Comparison of ENCODE assay signal across 31 cellular contexts in the genomic region with DNA sequence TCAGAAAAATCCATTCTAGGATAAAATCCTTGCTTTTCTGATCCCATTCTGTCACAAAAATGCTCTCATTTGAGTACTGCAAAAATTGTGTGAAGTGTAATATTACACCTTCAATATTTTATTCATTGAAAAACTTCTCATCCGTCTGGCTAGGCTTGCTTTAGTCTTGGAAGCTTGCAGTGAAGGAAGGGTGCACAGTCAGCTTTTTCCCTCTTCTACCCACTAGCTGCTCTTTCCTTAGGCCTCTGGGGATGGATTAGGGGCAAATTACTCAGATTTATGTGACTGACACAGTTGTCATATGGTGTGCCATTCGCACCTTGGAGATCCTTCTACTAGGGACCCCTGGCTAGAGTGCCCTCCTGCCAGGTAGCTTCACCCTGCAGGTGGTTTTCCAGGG. TPM values are rescaled to one million over a fixed set of nuclear protein-coding genes. Genes with fewer than 3 reads are reported as not detected.
DNase-seq lines count a peak whose midpoint lies in the region; ATAC-seq, FAIRE-seq and TF ChIP-seq lines count a peak whose summit lies in the region.
"Had no signal": no experiment of that assay in that cellular context is flagged by ENCODE, and none has a peak within 500 bp of the region (broad histone marks: within the 10 kb centered on the region; RNA-seq: fewer than 3 reads in every experiment).

No MANE protein-coding gene starts in this region.

- no peaks in the 10 kb centered on the region for H3K27me3 ChIP-seq in esophagus muscularis mucosa
- H3K27me3 ChIP-seq: BE2C, BLaER1 had no signal

- intact Hi-C loops in esophagus muscularis mucosa (cut with DNase I) (no loop called here), Right ventricle myocardium inferior (cut with DNase I) (no loop called here)

- ATAC-seq in A549 (no peak), HG02885 (IDR thresholded peaks at IDR 0.05; ENCODE audit: poor library complexity, unreplicated experiment) (no peak), Right ventricle myocardium inferior (no peak)
- ATAC-seq: GM12878 had no signal

- no peak overlapping the region for H3K4me2 ChIP-seq in A549
- H3K4me2 ChIP-seq: BLaER1 had no signal

- WGBS in A549 (ENCODE audit: missing lambda C conversion rate), result 87% methylated on average over 2 of the region's 2 CpGs
- WGBS in esophagus muscularis mucosa, result 89% methylated on average over 2 of the region's 2 CpGs

- no peak for TF ChIP-seq CTCF in A549 (IDR thresholded peaks at IDR 0.05)
- no peak for TF ChIP-seq CTCF in esophagus muscularis mucosa (IDR thresholded peaks at IDR 0.05)

- no peak for TF ChIP-seq EP300 in A549 (IDR thresholded peaks at IDR 0.05)
- TF ChIP-seq EP300 in esophagus muscularis mucosa (IDR thresholded peaks at IDR 0.05), result no peak

- H3K9me3 ChIP-seq in A549 (peaks cover 9% of the 10 kb centered on the region; the same call in 2 of the 3 replicates), esophagus muscularis mucosa (peaks cover 0 to 6% (median 0%) of the 10 kb centered on the region in 4 donors)
- H3K9me3 ChIP-seq: BE2C, BLaER1 had no signal

- POLR2A ChIA-PET in A549 (lab: Yijun Ruan, JAX), result no interaction called here

- peak; percentile 9 for DNase-seq in NCI-H82 (lab: John Stamatoyannopoulos, UW)
- DNase-seq in NCI-H82 treated with DMSO at 0.1 percent for 48 hours (lab: John Stamatoyannopoulos, UW; ENCODE audit: unreplicated experiment), result no peak
- DNase-seq in A549 (ENCODE audit: low read depth in 1 of 2, low spot score in 1 of 2), result no peak
- peak; percentile 72 for DNase-seq in esophagus muscularis mucosa (ENCODE audit: extremely low spot score)
- DNase-seq in Right ventricle myocardium inferior (ENCODE audit: missing footprints), result no peak
- DNase-seq: ACHN; BE2C; C1 segment of cervical spinal cord; CD4-positive, alpha-beta memory T cell; CD4-positive, CD25-positive, alpha-beta regulatory T cell; CD8-positive, alpha-beta memory T cell; COR-L47; DMS 273 treated with DMSO at 0.1 percent for 48 hours; DMS153; DMS53; DMS79; DND-41; EL; GDM1 had no signal

- no peaks in the 10 kb centered on the region for H3K36me3 ChIP-seq in esophagus muscularis mucosa
- H3K36me3 ChIP-seq: BE2C, BLaER1 had no signal

- CTCF ChIA-PET in A549 (lab: Yijun Ruan, JAX), result interaction anchor here (0.9 kb wide), 1 partner anchor 9 kb away, joined by 5 read pairs; no protein-coding TSS in a partner anchor

- TF ChIP-seq POLR2A in A549 (IDR thresholded peaks at IDR 0.05; ENCODE audit: low read length) (no peak), esophagus muscularis mucosa (IDR thresholded peaks at IDR 0.05; ENCODE audit: low read depth) (no peak)

- H3K4me3 ChIP-seq in A549 (no peak overlapping the region), esophagus muscularis mucosa (no peak overlapping the region)
- H3K4me3 ChIP-seq: BLaER1, GM12878 had no signal

- H3K4me1 ChIP-seq in A549 (peaks cover 34% of the 10 kb centered on the region), esophagus muscularis mucosa (peaks cover 2 to 11% (median 3%) of the 10 kb centered on the region in 4 donors)
- H3K4me1 ChIP-seq: BLaER1 had no signal

- H3K27ac ChIP-seq in A549 (peak overlapping the region in 1 of 2 experiments; percentile 0; a peak in 2 of 6 replicates), esophagus muscularis mucosa (replicated peaks in 1 of 4) (no peak overlapping the region)
- H3K27ac ChIP-seq: 22Rv1, BLaER1 had no signal

- FAIRE-seq in A549 (lab: Jason Lieb, UNC), result no peak
- FAIRE-seq: GM12878, GM12892, GM19239 had no signal

- TF ChIP-seq RAD21 in A549 (conservative IDR thresholded peaks at IDR 0.05 in 1 of 2, IDR thresholded peaks at IDR 0.05 in 1 of 2), result no peak

TF ChIP-seq in A549, 52 proteins besides CTCF, POLR2A, EP300 and RAD21:
- TF ChIP-seq TFCP2L1 (CRISPR knock-in tag; IDR thresholded peaks at IDR 0.05), result no peak
- TF ChIP-seq MAFK (IDR thresholded peaks at IDR 0.05; ENCODE audit: partially characterized antibody), result peak; percentile 41
TF ChIP-seq in A549: peak in this region for 1.

RNA-seq across cellular contexts. Expression of a gene that starts 32.1 kb away (rescaled TPM):
- not detected in 2 replicates for polyA plus RNA-seq in A549 (2011; rRNA removed)
- 0.03 TPM in 1 of 2 replicates, not detected in the other for polyA plus RNA-seq in A549 (2012; cell fraction: cytosol; rRNA removed)
- 0.04 TPM in 1 of 2 replicates, not detected in the other for polyA plus RNA-seq in A549 (2012; cell fraction: nucleus; rRNA removed)
- 0.08 to 0.12 TPM (median 0.09 TPM) in 3 replicates for polyA plus RNA-seq in A549 (2017; fragmentation: RNase III; extraction: RNeasy Plus Mini Kit Qiagen cat#74134 plus additional on column Dnase treatment)
- polyA minus RNA-seq in A549 (2011; rRNA and poly(A)+ RNA removed), result not detected in 2 replicates
- not detected for total RNA-seq in esophagus muscularis mucosa
- 2.0 TPM for total RNA-seq in Right ventricle myocardium inferior
- total RNA-seq: A172; A673; CD4-positive, alpha-beta memory T cell; CD4-positive, CD25-positive, alpha-beta regulatory T cell; CD8-positive, alpha-beta memory T cell; Daoy; G401; GM12878 had no signal
- polyA plus RNA-seq: AG04450; CD14-positive monocyte; CD4-positive, alpha-beta memory T cell; CD4-positive, CD25-positive, alpha-beta regulatory T cell; CD8-positive, alpha-beta memory T cell had no signal

RNA-seq across cellular contexts. Expression of a gene that starts 40.9 kb away (rescaled TPM):
- polyA plus RNA-seq in A549 (2011; rRNA removed), result 86.1 and 105 TPM in 2 replicates
- polyA plus RNA-seq in A549 (2012; cell fraction: cytosol; rRNA removed), result 10.8 and 12.4 TPM in 2 replicates
- polyA plus RNA-seq in A549 (2012; cell fraction: nucleus; rRNA removed), result 5.8 and 10.4 TPM in 2 replicates
- polyA plus RNA-seq in A549 (2017; fragmentation: RNase III; extraction: RNeasy Plus Mini Kit Qiagen cat#74134 plus additional on column Dnase treatment), result 33.7 to 38.9 TPM (median 37.5 TPM) in 3 replicates
- 58.6 and 66.1 TPM in 2 replicates for polyA minus RNA-seq in A549 (2011; rRNA and poly(A)+ RNA removed)
- total RNA-seq in esophagus muscularis mucosa, result 10 to 100 TPM; 15.8 to 26.7 (median 22.8) TPM
- 35.8 TPM for total RNA-seq in Right ventricle myocardium inferior

Comparison
In these comparisons a context has a peak if more than half of its experiments do, and no peak if none do; other contexts are left out.
1. DNase-seq: peak in NCI-H82 (single experiment) and esophagus muscularis mucosa (single experiment); none in NCI-H82 treated with DMSO at 0.1 percent for 48 hours (single experiment), A549 (0 of 2) and Right ventricle myocardium inferior (single experiment).